12 cellular contexts compared by ENCODE assay signal in genomic region chr10:22599636-22600228, GRCh38.
DNase-seq lines count a peak whose midpoint lies in the region; ATAC-seq and TF ChIP-seq lines count a peak whose summit lies in the region.
"Had no signal": no experiment of that assay in that cellular context is flagged by ENCODE, and none has a peak within 500 bp of the region (broad histone marks: within the 10 kb centered on the region; RNA-seq: fewer than 3 reads in every experiment).

No MANE protein-coding gene starts in this region.

- H2BK5ac ChIP-seq in IMR-90 (ENCODE audit: low read depth, low read length, poor library complexity, severe bottlenecking): peak overlapping the region; percentile 72

- H3K4me3 Mint-ChIP-seq in CD4-positive, alpha-beta memory T cell: peak overlapping the region in 3 of 8 donors; percentile 55 to 76 (median 67)
- H3K4me3 Mint-ChIP-seq in naive thymus-derived CD8-positive, alpha-beta T cell: peak overlapping the region in 9 of 10 donors; percentile 8 to 68 (median 62)

- peaks cover 87% of the 10 kb centered on the region for H3K4me1 ChIP-seq in CD4-positive, alpha-beta memory T cell (ENCODE audit: insufficient read depth, low read length)
- H3K4me1 ChIP-seq in IMR-90 (ENCODE audit: control insufficient read depth, insufficient read depth, low read length): peaks cover 15% of the 10 kb centered on the region
- H3K4me1 ChIP-seq in colonic mucosa: no peaks in the 10 kb centered on the region
- peaks cover 0 to 12% of the 10 kb centered on the region in 2 donors for H3K4me1 ChIP-seq in right atrium auricular region

- H4K91ac ChIP-seq in IMR-90 (ENCODE audit: insufficient read depth, low read depth, low read length): peak overlapping the region; percentile 47

- peaks cover 4% of the 10 kb centered on the region; the same call in 1 of the 2 replicates for H4K20me1 ChIP-seq in IMR-90 (ENCODE audit: insufficient read depth, low read length)

- peak overlapping the region; percentile 68; the same call in 1 of the 2 replicates for H2AK5ac ChIP-seq in IMR-90 (ENCODE audit: low read depth, low read length)

- peak overlapping the region; percentile 61 for H3K4me2 ChIP-seq in IMR-90 (ENCODE audit: low read depth, low read length)

- TF ChIP-seq CTCF in IMR-90 (conservative IDR thresholded peaks at IDR 0.05; ENCODE audit: low read depth, low read length) (no peak), colonic mucosa (IDR thresholded peaks at IDR 0.05) (no peak), right atrium auricular region (IDR thresholded peaks at IDR 0.05) (no peak)

- no CpG with 5 or more reads among the region's 11 CpGs for WGBS in IMR-90 (ENCODE audit: extremely low coverage in 2 of 2, insufficient read length in 1 of 2), 2 experiments

- H3K9ac ChIP-seq in IMR-90 (ENCODE audit: low read depth, low read length) (no peak overlapping the region), colonic mucosa (ENCODE audit: low read depth in 2 of 2, low read length in 2 of 2) (no peak overlapping the region)

- peak overlapping the region; percentile 64 to 91 (median 87) for H3K27ac Mint-ChIP-seq in CD4-positive, alpha-beta memory T cell
- peak overlapping the region; percentile 84 to 96 (median 92) for H3K27ac Mint-ChIP-seq in naive thymus-derived CD8-positive, alpha-beta T cell

- H2BK20ac ChIP-seq in IMR-90 (ENCODE audit: low read depth, low read length): peak overlapping the region; percentile 90

- intact Hi-C loops in CD4-positive, alpha-beta memory T cell (cut with micrococcal nuclease): loop anchor here (1.0 to 5.0 kb wide), 2 partner anchors 12 to 47 kb away; no protein-coding TSS in a partner anchor
- intact Hi-C loops in IMR-90 (cut with micrococcal nuclease): loop anchor here (5.0 to 10.0 kb wide), 2 partner anchors 113 to 215 kb away; partner anchors contain the start of gene PIP4K2A
- intact Hi-C loops in colonic mucosa (cut with DNase I): no loop called here

- no peak for DNase-seq in CD4-positive, alpha-beta memory T cell
- DNase-seq in IMR-90 (no peak), amniotic epithelial cell (ENCODE audit: low read depth) (peak; percentile 16), colonic mucosa (no peak), right atrium auricular region (ENCODE audit: low spot score) (no peak)
- no peak for DNase-seq in naive thymus-derived CD8-positive, alpha-beta T cell
- DNase-seq: activated effector memory CD4-positive, alpha-beta T cell treated with anti-CD3 and anti-CD28 coated beads, Interleukin-2, amount 50 U/mL, for 16 hours; RPMI8226 had no signal

- H3K27me3 Mint-ChIP-seq in CD4-positive, alpha-beta memory T cell: no peaks in the 10 kb centered on the region
- no peaks in the 10 kb centered on the region for H3K27me3 Mint-ChIP-seq in naive thymus-derived CD8-positive, alpha-beta T cell

- peak overlapping the region; percentile 74 for H3K23ac ChIP-seq in IMR-90 (ENCODE audit: low read depth, low read length)

- H3K4me3 ChIP-seq in CD4-positive, alpha-beta memory T cell (ENCODE audit: low read length in 2 of 2): no peak overlapping the region
- H3K4me3 ChIP-seq in IMR-90 (ENCODE audit: insufficient read depth, low read depth, low read length) (no peak overlapping the region), colonic mucosa (no peak overlapping the region), right atrium auricular region (no peak overlapping the region)
- H3K4me3 ChIP-seq: thoracic aorta had no signal

- H3K9me3 Mint-ChIP-seq in CD4-positive, alpha-beta memory T cell: peaks cover 0 to 2% (median 0%) of the 10 kb centered on the region in 8 donors
- H3K9me3 Mint-ChIP-seq in naive thymus-derived CD8-positive, alpha-beta T cell: no peaks in the 10 kb centered on the region

- no peak for ATAC-seq in IMR-90 (ENCODE audit: low read depth)
- no peak for ATAC-seq in naive thymus-derived CD8-positive, alpha-beta T cell
- ATAC-seq in HG03280 (IDR thresholded peaks at IDR 0.05; ENCODE audit: unreplicated experiment): no peak
- ATAC-seq: sciatic nerve had no signal

- POLR2A ChIA-PET in CD4-positive, alpha-beta memory T cell (lab: Charles Lee; ENCODE audit: partially characterized antibody): interaction anchor here (0.6 to 8.3 kb wide), 9 partner anchors 9 to 1059 kb away, joined by 3 to 53 read pairs (median 4); no protein-coding TSS in a partner anchor
- POLR2A ChIA-PET in IMR-90 (lab: Charles Lee; ENCODE audit: unreplicated experiment): no interaction called here
- POLR2A ChIA-PET in naive thymus-derived CD8-positive, alpha-beta T cell (lab: Charles Lee): interaction anchor here (0.7 to 3.2 kb wide), 5 partner anchors 11 to 230 kb away, joined by 3 to 30 read pairs (median 3); no protein-coding TSS in a partner anchor

- H3K4ac ChIP-seq in IMR-90 (ENCODE audit: low read depth, low read length): peak overlapping the region; percentile 89

- no peak overlapping the region for H3K27ac ChIP-seq in CD4-positive, alpha-beta memory T cell (ENCODE audit: low read depth, low read length)
- H3K27ac ChIP-seq in IMR-90 (ENCODE audit: insufficient read depth, low read length) (peak overlapping the region; percentile 49; the same call in 1 of the 2 replicates), colonic mucosa (no peak overlapping the region), right atrium auricular region (no peak overlapping the region)
- H3K27ac ChIP-seq: thoracic aorta, VCaP had no signal

- dilution Hi-C loops in IMR-90 (cut with HindIII; ENCODE audit: low sequenced_read_pairs, unreplicated experiment): no loop called here

- H3K9me1 ChIP-seq in IMR-90 (ENCODE audit: insufficient read depth, low read length): peaks cover 24% of the 10 kb centered on the region

- H3K79me1 ChIP-seq in IMR-90 (ENCODE audit: low read depth in 1 of 2, low read length in 2 of 2): peaks cover 18 to 71% of the 10 kb centered on the region in 2 experiments

- TF ChIP-seq POLR2A in IMR-90 (IDR thresholded peaks at IDR 0.05; ENCODE audit: low read depth, low read length): no peak

- H3K36me3 Mint-ChIP-seq in CD4-positive, alpha-beta memory T cell: peaks cover 26 to 63% of the 10 kb centered on the region in 2 donors
- H3K36me3 Mint-ChIP-seq in naive thymus-derived CD8-positive, alpha-beta T cell: peaks cover 0 to 49% (median 4%) of the 10 kb centered on the region in 3 donors

- no TSS peak for BruUV-seq in IMR-90 (replicated peaks; lab: Mats Ljungman, UMichigan)

- H2AFZ ChIP-seq in IMR-90 (replicated peaks; ENCODE audit: low read length, poor library complexity): peak overlapping the region; percentile 6

- peak overlapping the region; percentile 87 for H2AK9ac ChIP-seq in IMR-90 (replicated peaks; ENCODE audit: low read depth, low read length, poor library complexity)

- no peaks in the 10 kb centered on the region for H3K9me3 ChIP-seq in CD4-positive, alpha-beta memory T cell (ENCODE audit: control insufficient read depth in 1 of 2, low read length in 2 of 2)
- H3K9me3 ChIP-seq in IMR-90 (ENCODE audit: control insufficient read depth, insufficient read depth, low read length) (no peaks in the 10 kb centered on the region), colonic mucosa (no peaks in the 10 kb centered on the region), right atrium auricular region (no peaks in the 10 kb centered on the region)
- H3K9me3 ChIP-seq: thoracic aorta had no signal

- peak overlapping the region; percentile 92 for H2BK120ac ChIP-seq in IMR-90 (ENCODE audit: low read depth, low read length)

- no peak overlapping the region for H3K56ac ChIP-seq in IMR-90 (ENCODE audit: extremely low read depth, insufficient read depth, low read length)

- no peak for TF ChIP-seq RAD21 in IMR-90 (IDR thresholded peaks at IDR 0.05; ENCODE audit: low read length)

- H4K5ac ChIP-seq in IMR-90 (ENCODE audit: low read depth, low read length): no peak overlapping the region; the same call in 1 of the 2 replicates

- CTCF ChIA-PET in CD4-positive, alpha-beta memory T cell (lab: Charles Lee; ENCODE audit: partially characterized antibody): interaction anchor here (0.7 to 2.5 kb wide), 7 partner anchors 9 to 163 kb away, joined by 3 to 11 read pairs (median 4); no protein-coding TSS in a partner anchor
- CTCF ChIA-PET in IMR-90 (lab: Yijun Ruan, JAX): no interaction called here

- in situ Hi-C loops in IMR-90 (cut with MboI; ENCODE audit: low sequenced_read_pairs): loop anchor here (25.0 kb wide), 2 partner anchors 213 to 1087 kb away; no protein-coding TSS in a partner anchor

- peak overlapping the region; percentile 64 for H3K14ac ChIP-seq in IMR-90 (replicated peaks; ENCODE audit: low read depth, low read length)

- peak overlapping the region; percentile 31; the same call in 2 of the 3 replicates for H2BK15ac ChIP-seq in IMR-90 (ENCODE audit: low read depth, low read length)

- peaks cover 63 to 99% (median 82%) of the 10 kb centered on the region in 4 donors for H3K4me1 Mint-ChIP-seq in CD4-positive, alpha-beta memory T cell
- H3K4me1 Mint-ChIP-seq in naive thymus-derived CD8-positive, alpha-beta T cell: peaks cover 43 to 95% (median 93%) of the 10 kb centered on the region in 4 donors

- H3K18ac ChIP-seq in IMR-90 (ENCODE audit: low read depth, low read length): peak overlapping the region; percentile 6

- peak overlapping the region in 1 of 2 experiments; percentile 32; a peak in 2 of 4 replicates for H4K8ac ChIP-seq in IMR-90 (ENCODE audit: low read depth in 2 of 2, low read length in 2 of 2)

- H3K36me3 ChIP-seq in CD4-positive, alpha-beta memory T cell (ENCODE audit: insufficient read depth, low read length): no peaks in the 10 kb centered on the region
- H3K36me3 ChIP-seq in IMR-90 (ENCODE audit: control insufficient read depth, insufficient read depth, low read length) (peaks cover 1% of the 10 kb centered on the region; the same call in 1 of the 2 replicates), colonic mucosa (no peaks in the 10 kb centered on the region), right atrium auricular region (peaks cover 3% of the 10 kb centered on the region)
- H3K36me3 ChIP-seq: thoracic aorta had no signal

- H3K27me3 ChIP-seq in CD4-positive, alpha-beta memory T cell (ENCODE audit: insufficient read depth, low read length): no peaks in the 10 kb centered on the region
- H3K27me3 ChIP-seq in IMR-90 (ENCODE audit: control insufficient read depth, insufficient read depth, low read length) (no peaks in the 10 kb centered on the region), colonic mucosa (no peaks in the 10 kb centered on the region), right atrium auricular region (no peaks in the 10 kb centered on the region)

TF ChIP-seq in IMR-90, 13 proteins besides CTCF, POLR2A, EP300 and RAD21 (continues in another document):
- TF ChIP-seq MAZ (IDR thresholded peaks at IDR 0.05; ENCODE audit: borderline replicate concordance, low read depth, low read length) (no peak), ELK1 (IDR thresholded peaks at IDR 0.05; ENCODE audit: borderline replicate concordance, low read depth, low read length) (no peak), CEBPB (IDR thresholded peaks at IDR 0.05; ENCODE audit: low read depth, low read length) (no peak)
